In the genomic region with DNA sequence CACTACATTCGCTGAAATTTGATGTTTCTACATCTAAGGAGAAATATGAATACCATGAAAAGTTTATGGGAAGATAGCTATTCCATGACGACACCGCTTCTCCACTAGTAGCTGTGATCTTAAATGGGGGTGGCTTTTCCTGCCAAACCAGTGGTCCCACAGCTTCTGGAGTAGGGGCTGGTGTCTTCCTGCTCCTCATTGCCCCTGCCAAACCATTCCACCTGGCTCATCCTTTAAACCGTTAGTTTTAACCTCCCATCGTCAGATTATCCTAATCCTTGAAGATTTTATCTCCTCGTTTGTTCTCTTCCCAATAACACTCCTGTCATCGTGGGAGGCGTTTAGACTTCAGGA, we compare ENCODE assay signal across 8 cellular contexts. TPM values are rescaled to one million over a fixed set of nuclear protein-coding genes. Genes with fewer than 3 reads are reported as not detected.
DNase-seq lines count a peak whose midpoint lies in the region; ATAC-seq lines count a peak whose summit lies in the region.

No MANE protein-coding gene starts in this region.

- H3K4me1 ChIP-seq in stomach smooth muscle (ENCODE audit: control insufficient read depth, insufficient read depth, low read length) = peaks cover 14% of the 10 kb centered on the region

- peak overlapping the region; percentile 95 for H3K27ac Mint-ChIP-seq in activated T-helper 1 cell treated with anti-CD3 and anti-CD28 coated beads, Interleukin-12 subunit alpha, Interleukin-12 subunit beta, Interleukin-2, Interleukin-4 antibody, amounts not matched to agents 30 ng/mL and 10 ng/mL and 1 ng/mL, durations not matched to agents 14 hours and 24 hours and 36 hours

- no peak for DNase-seq in activated T-helper 1 cell treated with anti-CD3 and anti-CD28 coated beads, Interleukin-12 subunit alpha, Interleukin-12 subunit beta, Interleukin-2, Interleukin-4 antibody, amounts not matched to agents 30 ng/mL and 10 ng/mL and 1 ng/mL, durations not matched to agents 14 hours and 24 hours and 36 hours (ENCODE audit: low spot score)
- DNase-seq in NOMO-1 treated with dmso at 0.1 percent for 144 hours (lab: John Stamatoyannopoulos, UW; ENCODE audit: unreplicated experiment) = no peak
- DNase-seq in NCI-H1694 treated with DMSO at 0.1 percent for 48 hours (lab: John Stamatoyannopoulos, UW) = no peak
- no peak for DNase-seq in stimulated activated CD4-positive, alpha-beta T cell treated with anti-CD3 and anti-CD28 coated beads, Interleukin-1b, Interleukin-23, amount 100 ng/mL, for 48 hours

- peak overlapping the region; percentile 98 for H3K4me3 Mint-ChIP-seq in activated T-helper 1 cell treated with anti-CD3 and anti-CD28 coated beads, Interleukin-12 subunit alpha, Interleukin-12 subunit beta, Interleukin-2, Interleukin-4 antibody, amounts not matched to agents 30 ng/mL and 10 ng/mL and 1 ng/mL, durations not matched to agents 14 hours and 24 hours and 36 hours

- H3K9me3 ChIP-seq in iPS-18c (ENCODE audit: control insufficient read depth, insufficient read depth, low read length) (peaks cover 2% of the 10 kb centered on the region), stomach smooth muscle (ENCODE audit: control insufficient read depth in 2 of 2, low read length in 2 of 2) (peaks cover 2 to 7% of the 10 kb centered on the region in 2 donors)

- H3K27ac ChIP-seq in stomach smooth muscle (ENCODE audit: low read length) = peak overlapping the region; percentile 60

- peaks cover 4 to 7% of the 10 kb centered on the region in 2 donors for H3K36me3 ChIP-seq in stomach smooth muscle (ENCODE audit: control insufficient read depth in 2 of 2, insufficient read depth in 2 of 2, low read length in 2 of 2)

- no peaks in the 10 kb centered on the region for H3K27me3 ChIP-seq in stomach smooth muscle (ENCODE audit: control insufficient read depth in 1 of 2, insufficient read depth in 2 of 2, low read length in 2 of 2)

- H3K9ac ChIP-seq in stomach smooth muscle (ENCODE audit: low read length in 2 of 2) = peak overlapping the region; percentile 56 to 93

- peak; percentile 3 for ATAC-seq in HG02642 (IDR thresholded peaks at IDR 0.05; ENCODE audit: poor library complexity, unreplicated experiment)
- ATAC-seq in GM19455 (IDR thresholded peaks at IDR 0.05; ENCODE audit: unreplicated experiment) = no peak

- H3K4me1 Mint-ChIP-seq in activated T-helper 1 cell treated with anti-CD3 and anti-CD28 coated beads, Interleukin-12 subunit alpha, Interleukin-12 subunit beta, Interleukin-2, Interleukin-4 antibody, amounts not matched to agents 30 ng/mL and 10 ng/mL and 1 ng/mL, durations not matched to agents 14 hours and 24 hours and 36 hours (ENCODE audit: low read depth) = peaks cover 21% of the 10 kb centered on the region

- no peaks in the 10 kb centered on the region for H3K27me3 Mint-ChIP-seq in activated T-helper 1 cell treated with anti-CD3 and anti-CD28 coated beads, Interleukin-12 subunit alpha, Interleukin-12 subunit beta, Interleukin-2, Interleukin-4 antibody, amounts not matched to agents 30 ng/mL and 10 ng/mL and 1 ng/mL, durations not matched to agents 14 hours and 24 hours and 36 hours (ENCODE audit: insufficient read depth)

- H3K4me3 ChIP-seq in iPS-18c (ENCODE audit: insufficient read depth, low read depth, low read length) (peak overlapping the region; percentile 95), stomach smooth muscle (ENCODE audit: low read length in 2 of 2) (peak overlapping the region; percentile 86 to 99)

- intact Hi-C loops in activated T-helper 1 cell treated with anti-CD3 and anti-CD28 coated beads, Interleukin-12 subunit alpha, Interleukin-12 subunit beta, Interleukin-2, Interleukin-4 antibody, amounts not matched to agents 30 ng/mL and 10 ng/mL and 1 ng/mL, durations not matched to agents 14 hours and 24 hours and 36 hours (cut with micrococcal nuclease) = loop anchor here (1.0 to 5.0 kb wide), 12 partner anchors 18 to 303 kb away; a partner anchor contains a TSS

- peaks cover 26% of the 10 kb centered on the region for H3K36me3 Mint-ChIP-seq in activated T-helper 1 cell treated with anti-CD3 and anti-CD28 coated beads, Interleukin-12 subunit alpha, Interleukin-12 subunit beta, Interleukin-2, Interleukin-4 antibody, amounts not matched to agents 30 ng/mL and 10 ng/mL and 1 ng/mL, durations not matched to agents 14 hours and 24 hours and 36 hours (ENCODE audit: low read depth)

- peaks cover 53% of the 10 kb centered on the region for H3K9me3 Mint-ChIP-seq in activated T-helper 1 cell treated with anti-CD3 and anti-CD28 coated beads, Interleukin-12 subunit alpha, Interleukin-12 subunit beta, Interleukin-2, Interleukin-4 antibody, amounts not matched to agents 30 ng/mL and 10 ng/mL and 1 ng/mL, durations not matched to agents 14 hours and 24 hours and 36 hours

RNA-seq across cellular contexts. Expression of a gene that starts 0.6 kb away (rescaled TPM):
- total RNA-seq in activated T-helper 1 cell treated with anti-CD3 and anti-CD28 coated beads, Interleukin-12 subunit alpha, Interleukin-12 subunit beta, Interleukin-2, Interleukin-4 antibody, amounts not matched to agents 30 ng/mL and 10 ng/mL and 1 ng/mL, durations not matched to agents 14 hours and 24 hours and 36 hours = 4.0 and 4.3 TPM in 2 replicates

RNA-seq across cellular contexts. Expression of a gene that starts 18.2 kb away (rescaled TPM):
- total RNA-seq in activated T-helper 1 cell treated with anti-CD3 and anti-CD28 coated beads, Interleukin-12 subunit alpha, Interleukin-12 subunit beta, Interleukin-2, Interleukin-4 antibody, amounts not matched to agents 30 ng/mL and 10 ng/mL and 1 ng/mL, durations not matched to agents 14 hours and 24 hours and 36 hours = 5.2 and 6.5 TPM in 2 replicates

RNA-seq across cellular contexts. Expression of a gene that starts 23.0 kb away (rescaled TPM):
- 1.2 and 1.5 TPM in 2 replicates for total RNA-seq in activated T-helper 1 cell treated with anti-CD3 and anti-CD28 coated beads, Interleukin-12 subunit alpha, Interleukin-12 subunit beta, Interleukin-2, Interleukin-4 antibody, amounts not matched to agents 30 ng/mL and 10 ng/mL and 1 ng/mL, durations not matched to agents 14 hours and 24 hours and 36 hours

RNA-seq across cellular contexts. Expression of a gene that starts 49.6 kb away (rescaled TPM):
- 0.18 TPM in 1 of 2 replicates, not detected in the other for total RNA-seq in activated T-helper 1 cell treated with anti-CD3 and anti-CD28 coated beads, Interleukin-12 subunit alpha, Interleukin-12 subunit beta, Interleukin-2, Interleukin-4 antibody, amounts not matched to agents 30 ng/mL and 10 ng/mL and 1 ng/mL, durations not matched to agents 14 hours and 24 hours and 36 hours

RNA-seq across cellular contexts. Expression of a gene that starts 51.2 kb away (rescaled TPM):
- total RNA-seq in activated T-helper 1 cell treated with anti-CD3 and anti-CD28 coated beads, Interleukin-12 subunit alpha, Interleukin-12 subunit beta, Interleukin-2, Interleukin-4 antibody, amounts not matched to agents 30 ng/mL and 10 ng/mL and 1 ng/mL, durations not matched to agents 14 hours and 24 hours and 36 hours = 0.56 and 0.75 TPM in 2 replicates
